24 cellular contexts compared by ENCODE assay signal in genomic region chr1:13512472-13512871, GRCh38. TPM values are rescaled to one million over a fixed set of nuclear protein-coding genes. Genes with fewer than 3 reads are reported as not detected.
DNase-seq lines count a peak whose midpoint lies in the region; ATAC-seq and TF ChIP-seq lines count a peak whose summit lies in the region.
"Had no signal": no experiment of that assay in that cellular context is flagged by ENCODE, and none has a peak within 500 bp of the region (broad histone marks: within the 10 kb centered on the region; RNA-seq: fewer than 3 reads in every experiment).

No MANE protein-coding gene starts in this region.

- DNase-seq in esophagus squamous epithelium (lab: John Stamatoyannopoulos, UW) = no peak
- DNase-seq in SK-N-DZ (ENCODE audit: low spot score) = no peak
- DNase-seq in GM03348 (ENCODE audit: low spot score) = no peak
- no peak for DNase-seq in ureter (ENCODE audit: low spot score)
- DNase-seq: activated CD8-positive, alpha-beta memory T cell treated with anti-CD3 and anti-CD28 coated beads, Interleukin-2, amount 50 U/mL, for 4 hours; AML-193; CD8-positive, alpha-beta memory T cell; DMS53; GOT3; Karpas-422; left colon; naive thymus-derived CD4-positive, alpha-beta T cell; NCI-H510A treated with DMSO at 0.1 percent for 48 hours; right cardiac atrium had no signal

- H4K20me1 ChIP-seq in BLaER1 = no peaks in the 10 kb centered on the region
- H4K20me1 ChIP-seq in neural cell (ENCODE audit: insufficient read depth) = no peaks in the 10 kb centered on the region

- no peak for TF ChIP-seq CTCF in esophagus squamous epithelium (IDR thresholded peaks at IDR 0.05)
- TF ChIP-seq CTCF in neural cell (IDR thresholded peaks at IDR 0.05; ENCODE audit: poor library complexity, severe bottlenecking) = no peak

- no peaks in the 10 kb centered on the region for H3F3A ChIP-seq in neural cell (ENCODE audit: insufficient read depth, low read length, poor library complexity, severe bottlenecking)

- ATAC-seq in HG03442 (IDR thresholded peaks at IDR 0.05; ENCODE audit: unreplicated experiment) = no peak
- ATAC-seq: activated naive CD4-positive, alpha-beta T cell treated with anti-CD3 and anti-CD28 coated beads, Interleukin-2, amount 50 U/mL, for 72 hours; left colon; naive thymus-derived CD4-positive, alpha-beta T cell; pancreas; right cardiac atrium had no signal

- H3K4me1 ChIP-seq in BLaER1 (peaks cover 53% of the 10 kb centered on the region), HUES64 (ENCODE audit: insufficient read depth, low read length) (peaks cover 5% of the 10 kb centered on the region), esophagus squamous epithelium (peaks cover 0 to 18% (median 10%) of the 10 kb centered on the region in 3 donors)
- H3K4me1 ChIP-seq: ascending aorta, pancreas had no signal

- TF ChIP-seq POLR2A in esophagus squamous epithelium (IDR thresholded peaks at IDR 0.05) = no peak

- no peak overlapping the region for H2AFZ ChIP-seq in neural cell (ENCODE audit: low read depth, low read length)

- no peak overlapping the region for H3K27ac ChIP-seq in BLaER1
- H3K27ac ChIP-seq in HUES64 (ENCODE audit: low read depth, low read length) = no peak overlapping the region
- H3K27ac ChIP-seq in esophagus squamous epithelium = no peak overlapping the region
- H3K27ac ChIP-seq in neural cell (ENCODE audit: low read length) = no peak overlapping the region
- H3K27ac ChIP-seq: ascending aorta, pancreas, upper lobe of left lung had no signal

- peak overlapping the region; percentile 92 for H3K4me2 ChIP-seq in BLaER1
- no peak overlapping the region for H3K4me2 ChIP-seq in neural cell (ENCODE audit: low read length)

- intact Hi-C loops in esophagus squamous epithelium (cut with DNase I) = no loop called here

- H3K36me3 ChIP-seq in BLaER1 (no peaks in the 10 kb centered on the region), HUES64 (ENCODE audit: insufficient read depth, low read length) (no peaks in the 10 kb centered on the region), esophagus squamous epithelium (no peaks in the 10 kb centered on the region), neural cell (ENCODE audit: insufficient read depth, low read length) (no peaks in the 10 kb centered on the region)
- H3K36me3 ChIP-seq: ascending aorta, pancreas, upper lobe of left lung had no signal

- peaks cover 46% of the 10 kb centered on the region for H3K27me3 ChIP-seq in BLaER1
- H3K27me3 ChIP-seq in HUES64 (ENCODE audit: insufficient read depth, low read length) = peaks cover 88% of the 10 kb centered on the region
- peaks cover 5 to 92% (median 7%) of the 10 kb centered on the region in 4 donors for H3K27me3 ChIP-seq in esophagus squamous epithelium
- H3K27me3 ChIP-seq in neural cell (ENCODE audit: insufficient read depth, low read depth, low read length) = peaks cover 74% of the 10 kb centered on the region
- H3K27me3 ChIP-seq: ascending aorta had no signal

- H3K9me3 ChIP-seq in BLaER1 (no peaks in the 10 kb centered on the region), HUES64 (ENCODE audit: insufficient read depth, low read depth, low read length) (no peaks in the 10 kb centered on the region), esophagus squamous epithelium (no peaks in the 10 kb centered on the region), neural cell (ENCODE audit: low read length) (no peaks in the 10 kb centered on the region)
- H3K9me3 ChIP-seq: ascending aorta, pancreas, upper lobe of left lung had no signal

- peak overlapping the region; percentile 70; the same call in 1 of the 2 replicates for H3K4me3 ChIP-seq in BLaER1
- H3K4me3 ChIP-seq in HUES64 (ENCODE audit: low read length) = peak overlapping the region; percentile 49; the same call in 1 of the 2 replicates
- H3K4me3 ChIP-seq in esophagus squamous epithelium = peak overlapping the region; percentile 1 to 45 (median 17)
- peak overlapping the region; percentile 67 for H3K4me3 ChIP-seq in neural cell (ENCODE audit: low read length)
- H3K4me3 ChIP-seq: pancreas, upper lobe of left lung had no signal

- H3K9ac ChIP-seq in BLaER1 = no peak overlapping the region
- no peak overlapping the region for H3K9ac ChIP-seq in HUES64 (ENCODE audit: low read depth, low read length)
- no peak overlapping the region for H3K9ac ChIP-seq in neural cell (ENCODE audit: low read length)

- H3K79me2 ChIP-seq in neural cell (replicated peaks; ENCODE audit: insufficient read depth, low read length) = no peaks in the 10 kb centered on the region

- 17% methylated on average over 10 of the region's 10 CpGs for WGBS in HUES64
- 2 to 10% methylated on average over 6 to 10 of the region's 10 CpGs for WGBS in esophagus squamous epithelium, 2 donors

- TF ChIP-seq EP300 in neural cell (conservative IDR thresholded peaks at IDR 0.05; ENCODE audit: poor library complexity, severe bottlenecking) = no peak

- TF ChIP-seq RAD21 in neural cell (conservative IDR thresholded peaks at IDR 0.05) = no peak

- no peaks in the 10 kb centered on the region for H3K9me2 ChIP-seq in neural cell (ENCODE audit: insufficient read depth, low read length)

TF ChIP-seq in neural cell, 6 proteins besides CTCF, POLR2A, EP300 and RAD21:
- no peak for TF ChIP-seq MXI1 (conservative IDR thresholded peaks at IDR 0.05; ENCODE audit: poor library complexity, severe bottlenecking)
TF ChIP-seq in neural cell: peak in this region for 0.

RNA-seq across cellular contexts. Expression of gene LRRC38, which starts 1.3 kb away (rescaled TPM):
- polyA plus RNA-seq in HUES64 (2013, experiment 1 of 2) = 0.10 TPM
- 0.19 TPM for polyA plus RNA-seq in HUES64 (2013, experiment 2 of 2)
- total RNA-seq in esophagus squamous epithelium (under 1 TPM in 1 of 4 donors, not detected in 3; 0.19 TPM), ureter (not detected)
- not detected in 2 replicates for polyA plus RNA-seq in neural cell
- polyA minus RNA-seq in neural cell = not detected in 2 replicates
- polyA plus RNA-seq in SK-N-DZ (2014; cell fraction: cytosol; rRNA removed) = not detected in 2 replicates
- polyA plus RNA-seq in SK-N-DZ (2014; cell fraction: nucleus; rRNA removed) = not detected in 2 replicates
- total RNA-seq: activated naive CD4-positive, alpha-beta T cell treated with anti-CD3 and anti-CD28 coated beads, Interleukin-2, amount 50 U/mL, for 72 hours; ascending aorta; CD8-positive, alpha-beta memory T cell; left colon; mesenteric fat pad; naive thymus-derived CD4-positive, alpha-beta T cell; pancreas; T-helper 2 cell treated with Interferon-gamma antibody and Interleukin-4, amounts not matched to agents 100 ng/mL and 5 ng/mL, for 36 hours had no signal
- polyA plus RNA-seq: CD8-positive, alpha-beta memory T cell; naive thymus-derived CD4-positive, alpha-beta T cell; pancreas had no signal

Comparison
In these comparisons a context has a peak if more than half of its experiments do, and no peak if none do; other contexts are left out.
1. H3K4me3 ChIP-seq: peak in every context shown above with its lines; median percentile 70 in BLaER1; 67 in neural cell; 49 in HUES64; 17 in esophagus squamous epithelium.